8 cellular contexts compared by ENCODE assay signal in genomic region chr1:15685820-15686219, GRCh38. TPM values are rescaled to one million over a fixed set of nuclear protein-coding genes. Genes with fewer than 3 reads are reported as not detected.
A peak's percentile ranks its signal among the peaks of the same experiment; 100 is the strongest.
DNase-seq lines count a peak whose midpoint lies in the region; ATAC-seq lines count a peak whose summit lies in the region.

No MANE protein-coding gene starts in this region.

- no peak overlapping the region for H3K27ac ChIP-seq in iPS-20b (ENCODE audit: low read length)
- no peak overlapping the region for H3K27ac ChIP-seq in stomach smooth muscle (ENCODE audit: low read length)

- ATAC-seq in activated naive CD8-positive, alpha-beta T cell treated with anti-CD3 and anti-CD28 coated beads, Interleukin-2, amount 10 ng/mL, durations not matched to agents 7 days and 5 days (ENCODE audit: low read depth), result no peak

- H3K27ac Mint-ChIP-seq in activated CD4-positive, alpha-beta T cell treated with anti-CD3 and anti-CD28 coated beads, Interleukin-2, amount 10 ng/mL, durations not matched to agents 24 days and 14 days, result peak overlapping the region; percentile 17
- H3K27ac Mint-ChIP-seq in activated naive CD8-positive, alpha-beta T cell treated with anti-CD3 and anti-CD28 coated beads, Interleukin-2, amount 10 ng/mL, durations not matched to agents 7 days and 5 days, result peak overlapping the region; percentile 45

- peaks cover 30% of the 10 kb centered on the region for H3K4me1 Mint-ChIP-seq in activated CD4-positive, alpha-beta T cell treated with anti-CD3 and anti-CD28 coated beads, Interleukin-2, amount 10 ng/mL, durations not matched to agents 24 days and 14 days
- H3K4me1 Mint-ChIP-seq in activated naive CD8-positive, alpha-beta T cell treated with anti-CD3 and anti-CD28 coated beads, Interleukin-2, amount 10 ng/mL, durations not matched to agents 7 days and 5 days, result peaks cover 22% of the 10 kb centered on the region

- peaks cover 24% of the 10 kb centered on the region for H3K36me3 Mint-ChIP-seq in activated CD4-positive, alpha-beta T cell treated with anti-CD3 and anti-CD28 coated beads, Interleukin-2, amount 10 ng/mL, durations not matched to agents 24 days and 14 days (ENCODE audit: low read depth)
- H3K36me3 Mint-ChIP-seq in activated naive CD8-positive, alpha-beta T cell treated with anti-CD3 and anti-CD28 coated beads, Interleukin-2, amount 10 ng/mL, durations not matched to agents 7 days and 5 days, result peaks cover 17% of the 10 kb centered on the region

- H3K36me3 ChIP-seq in iPS-20b (ENCODE audit: insufficient read depth, low read depth, low read length), result no peaks in the 10 kb centered on the region
- no peaks in the 10 kb centered on the region for H3K36me3 ChIP-seq in stomach smooth muscle (ENCODE audit: control insufficient read depth in 2 of 2, insufficient read depth in 2 of 2, low read length in 2 of 2)

- H3K9me3 Mint-ChIP-seq in activated CD4-positive, alpha-beta T cell treated with anti-CD3 and anti-CD28 coated beads, Interleukin-2, amount 10 ng/mL, durations not matched to agents 24 days and 14 days, result no peaks in the 10 kb centered on the region
- no peaks in the 10 kb centered on the region for H3K9me3 Mint-ChIP-seq in activated naive CD8-positive, alpha-beta T cell treated with anti-CD3 and anti-CD28 coated beads, Interleukin-2, amount 10 ng/mL, durations not matched to agents 7 days and 5 days

- H3K9me3 ChIP-seq in iPS-20b (ENCODE audit: insufficient read depth, low read depth, low read length) (no peaks in the 10 kb centered on the region), stomach smooth muscle (ENCODE audit: control insufficient read depth in 2 of 2, low read length in 2 of 2) (no peaks in the 10 kb centered on the region)

- peaks cover 11% of the 10 kb centered on the region; the same call in 1 of the 2 replicates for H3K4me1 ChIP-seq in iPS-20b (ENCODE audit: insufficient read depth, low read length)
- H3K4me1 ChIP-seq in stomach smooth muscle (ENCODE audit: control insufficient read depth, insufficient read depth, low read length), result peaks cover 21% of the 10 kb centered on the region

- DNase-seq in activated CD4-positive, alpha-beta T cell treated with anti-CD3 and anti-CD28 coated beads, Interleukin-2, amount 10 ng/mL, durations not matched to agents 24 days and 14 days, result no peak
- DNase-seq in activated CD4-positive, alpha-beta T cell treated with anti-CD3 and anti-CD28 coated beads for 4 hours, result no peak
- DNase-seq in activated naive CD8-positive, alpha-beta T cell treated with anti-CD3 and anti-CD28 coated beads, Interleukin-2, amount 10 ng/mL, durations not matched to agents 7 days and 5 days, result no peak
- DNase-seq in NCI-H1694 treated with DMSO at 0.1 percent for 48 hours (lab: John Stamatoyannopoulos, UW), result no peak
- no peak for DNase-seq in DMS79 treated with DMSO at 0.1 percent for 48 hours (lab: John Stamatoyannopoulos, UW)
- no peak for DNase-seq in stimulated activated CD4-positive, alpha-beta T cell treated with anti-CD3 and anti-CD28 coated beads, Interleukin-2, amount 100 ng/mL, for 48 hours

- POLR2A ChIA-PET in activated naive CD8-positive, alpha-beta T cell treated with anti-CD3 and anti-CD28 coated beads, Interleukin-2, amount 10 ng/mL, durations not matched to agents 7 days and 5 days (lab: Charles Lee), result interaction anchor here (1.0 to 2.0 kb wide), 2 partner anchors 11 to 20 kb away, joined by 4 to 37 read pairs; no protein-coding TSS in a partner anchor

- no peaks in the 10 kb centered on the region for H3K27me3 Mint-ChIP-seq in activated CD4-positive, alpha-beta T cell treated with anti-CD3 and anti-CD28 coated beads, Interleukin-2, amount 10 ng/mL, durations not matched to agents 24 days and 14 days
- H3K27me3 Mint-ChIP-seq in activated naive CD8-positive, alpha-beta T cell treated with anti-CD3 and anti-CD28 coated beads, Interleukin-2, amount 10 ng/mL, durations not matched to agents 7 days and 5 days, result no peaks in the 10 kb centered on the region

- no peaks in the 10 kb centered on the region for H3K27me3 ChIP-seq in iPS-20b (ENCODE audit: insufficient read depth, low read length)
- H3K27me3 ChIP-seq in stomach smooth muscle (ENCODE audit: control insufficient read depth in 1 of 2, insufficient read depth in 2 of 2, low read length in 2 of 2), result no peaks in the 10 kb centered on the region

- intact Hi-C loops in activated CD4-positive, alpha-beta T cell treated with anti-CD3 and anti-CD28 coated beads, Interleukin-2, amount 10 ng/mL, durations not matched to agents 24 days and 14 days (cut with micrococcal nuclease), result no loop called here

- H3K4me3 ChIP-seq in iPS-20b (ENCODE audit: low read length) (peak overlapping the region; percentile 78), stomach smooth muscle (ENCODE audit: low read length in 2 of 2) (peak overlapping the region; percentile 84 to 95)

- peak overlapping the region; percentile 92 for H3K4me3 Mint-ChIP-seq in activated CD4-positive, alpha-beta T cell treated with anti-CD3 and anti-CD28 coated beads, Interleukin-2, amount 10 ng/mL, durations not matched to agents 24 days and 14 days
- peak overlapping the region; percentile 83 for H3K4me3 Mint-ChIP-seq in activated naive CD8-positive, alpha-beta T cell treated with anti-CD3 and anti-CD28 coated beads, Interleukin-2, amount 10 ng/mL, durations not matched to agents 7 days and 5 days

- no peak overlapping the region for H3K9ac ChIP-seq in iPS-20b (ENCODE audit: low read depth, low read length)
- peak overlapping the region; percentile 91 to 94 for H3K9ac ChIP-seq in stomach smooth muscle (ENCODE audit: low read length in 2 of 2)

RNA-seq across cellular contexts. Expression of gene PLEKHM2, which starts 1.7 kb away (rescaled TPM):
- total RNA-seq in activated CD4-positive, alpha-beta T cell treated with anti-CD3 and anti-CD28 coated beads, Interleukin-2, amount 10 ng/mL, durations not matched to agents 24 days and 14 days, result 59.9 and 60.3 TPM in 2 replicates
- total RNA-seq in activated naive CD8-positive, alpha-beta T cell treated with anti-CD3 and anti-CD28 coated beads, Interleukin-2, amount 10 ng/mL, durations not matched to agents 7 days and 5 days, result 10 to 100 TPM; 47.7 to 56.6 TPM

RNA-seq across cellular contexts. Expression of gene SLC25A34, which starts 50.2 kb away (rescaled TPM):
- 1.4 and 1.5 TPM in 2 replicates for total RNA-seq in activated CD4-positive, alpha-beta T cell treated with anti-CD3 and anti-CD28 coated beads, Interleukin-2, amount 10 ng/mL, durations not matched to agents 24 days and 14 days
- 1 to 10 TPM; 1.6 to 2.7 TPM for total RNA-seq in activated naive CD8-positive, alpha-beta T cell treated with anti-CD3 and anti-CD28 coated beads, Interleukin-2, amount 10 ng/mL, durations not matched to agents 7 days and 5 days

RNA-seq across cellular contexts. Expression of gene TMEM82, which starts 56.5 kb away (rescaled TPM):
- not detected in 2 replicates for total RNA-seq in activated CD4-positive, alpha-beta T cell treated with anti-CD3 and anti-CD28 coated beads, Interleukin-2, amount 10 ng/mL, durations not matched to agents 24 days and 14 days
- total RNA-seq in activated naive CD8-positive, alpha-beta T cell treated with anti-CD3 and anti-CD28 coated beads, Interleukin-2, amount 10 ng/mL, durations not matched to agents 7 days and 5 days, result not detected
